ENCODE assay signal across 19 cellular contexts in the genomic region with DNA sequence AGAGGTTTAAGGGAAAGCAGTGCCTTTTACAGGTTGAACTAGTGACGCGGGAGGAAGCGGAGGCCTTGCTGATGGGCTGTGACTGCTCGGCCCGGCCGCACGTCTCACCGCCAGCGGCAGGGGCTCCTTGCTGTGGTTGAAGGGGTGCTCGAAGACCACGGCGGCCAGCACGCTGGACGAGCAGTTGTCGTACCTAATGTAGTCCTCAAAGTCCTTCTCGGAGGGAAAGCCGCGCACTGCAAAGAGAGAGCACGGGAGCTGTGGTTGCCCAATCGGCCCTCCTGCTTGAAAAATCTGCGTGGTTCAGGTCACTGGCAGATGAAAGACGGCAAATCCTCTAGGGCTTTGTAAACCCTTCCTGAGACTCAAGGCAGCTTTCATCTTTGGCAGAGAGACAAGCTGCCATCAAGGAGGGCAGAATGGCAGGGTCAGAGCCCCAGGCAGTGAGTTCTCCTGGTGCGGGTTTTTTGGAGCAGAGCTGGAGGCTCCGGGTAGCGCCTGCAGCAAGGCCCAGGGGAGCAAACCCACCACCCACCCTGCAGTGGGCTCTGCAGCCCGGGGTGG. TPM values are rescaled to one million over a fixed set of nuclear protein-coding genes. Genes with fewer than 3 reads are reported as not detected.
A peak's percentile ranks its signal among the peaks of the same experiment; 100 is the strongest.
DNase-seq lines count a peak whose midpoint lies in the region; ATAC-seq, FAIRE-seq and TF ChIP-seq lines count a peak whose summit lies in the region.
"Had no signal": no experiment of that assay in that cellular context is flagged by ENCODE, and none has a peak within 500 bp of the region (broad histone marks: within the 10 kb centered on the region; RNA-seq: fewer than 3 reads in every experiment).

No MANE protein-coding gene starts in this region.

- H2BK12ac ChIP-seq in H1 (ENCODE audit: low read depth, low read length), result no peak overlapping the region
- no peak overlapping the region for H2BK12ac ChIP-seq in neuronal stem cell (ENCODE audit: low read length)

- no peak for ATAC-seq in HG02610 (IDR thresholded peaks at IDR 0.05; ENCODE audit: unreplicated experiment)
- ATAC-seq: A549 had no signal

- 97% methylated on average over 26 of the region's 26 CpGs; no CpG with 5 or more reads in 1 of the 2 experiments for WGBS in H1 (ENCODE audit: extremely low coverage in 1 of 2, insufficient coverage in 1 of 2, insufficient read length in 1 of 2, insufficient replicate concordance in 2 of 2, low coverage in 1 of 2, low lambda C conversion rate in 2 of 2, missing lambda C conversion rate in 1 of 2), 2 experiments
- no CpG with 5 or more reads among the region's 26 CpGs for WGBS in neuronal stem cell (ENCODE audit: extremely low coverage in 2 of 2, insufficient read length in 2 of 2, insufficient replicate concordance in 1 of 2), 2 donors
- WGBS in lower leg skin, 2 donors, result 89 to 91% methylated on average over 26 of the region's 26 CpGs

- TF ChIP-seq RAD21 in H1 (IDR thresholded peaks at IDR 0.05 in 1 of 2, conservative IDR thresholded peaks at IDR 0.05 in 1 of 2; ENCODE audit: low read depth in 2 of 2, low read length in 2 of 2), result no peak

- H2BK120ac ChIP-seq in H1 (replicated peaks; ENCODE audit: low read depth, low read length) (no peak overlapping the region), neuronal stem cell (ENCODE audit: low read depth, low read length) (no peak overlapping the region)

- no peaks in the 10 kb centered on the region for H3K9me3 ChIP-seq in BLaER1 treated with 17β-estradiol and CSF1 and Interleukin-3, amounts not matched to agents 10 nM and 100 nM (replicated peaks in 1 of 11)
- no peaks in the 10 kb centered on the region for H3K9me3 ChIP-seq in H1 (ENCODE audit: insufficient read depth in 2 of 2, low read depth in 1 of 2, low read length in 1 of 2)
- H3K9me3 ChIP-seq in neuronal stem cell (replicated peaks in 1 of 2; ENCODE audit: control insufficient read depth in 2 of 2, insufficient read depth in 1 of 2, low read depth in 1 of 2, low read length in 2 of 2), result no peaks in the 10 kb centered on the region
- H3K9me3 ChIP-seq: A549 had no signal

- POLR2A ChIA-PET in H1 (lab: Charles Lee; ENCODE audit: partially characterized antibody), result interaction anchor here (0.7 to 1.5 kb wide), 2 partner anchors 56 to 62 kb away, joined by 3 to 4 read pairs; a partner anchor contains a TSS

- H2AK5ac ChIP-seq in H1 (ENCODE audit: low read depth, low read length) (no peak overlapping the region), neuronal stem cell (ENCODE audit: low read depth, low read length) (no peak overlapping the region)

- DNase-seq in H1 (ENCODE audit: low read depth in 1 of 2, low spot score in 2 of 2), result no peak
- DNase-seq in neuronal stem cell (ENCODE audit: low spot score), result no peak
- DNase-seq in hypothalamus (lab: John Stamatoyannopoulos, UW), result no peak
- no peak for DNase-seq in dermis blood vessel endothelial cell
- DNase-seq in lower leg skin (ENCODE audit: low spot score in 2 of 2), result no peak
- DNase-seq: AML-193; C1 segment of cervical spinal cord; CD4-positive, alpha-beta memory T cell; DMS153; DMS79 treated with DMSO at 0.1 percent for 48 hours; EL; GM23248; H7 had no signal

- no peak overlapping the region for H3K14ac ChIP-seq in H1 (ENCODE audit: insufficient read length)
- H3K14ac ChIP-seq in neuronal stem cell (ENCODE audit: low read length), result no peak overlapping the region

- peaks cover 0 to 47% (median 0%) of the 10 kb centered on the region in 11 experiments; a peak in 6 of 22 replicates for H3K36me3 ChIP-seq in BLaER1 treated with 17β-estradiol and CSF1 and Interleukin-3, amounts not matched to agents 10 nM and 100 nM
- no peaks in the 10 kb centered on the region for H3K36me3 ChIP-seq in H1 (ENCODE audit: control insufficient read depth in 2 of 4, insufficient read depth in 4 of 4, low read length in 3 of 4)
- H3K36me3 ChIP-seq in neuronal stem cell (replicated peaks in 1 of 2; ENCODE audit: control insufficient read depth in 2 of 2, insufficient read depth in 2 of 2, low read length in 2 of 2), result peaks cover 3 to 40% of the 10 kb centered on the region in 2 donors

- H4K20me1 ChIP-seq in BLaER1 treated with 17β-estradiol and CSF1 and Interleukin-3, amounts not matched to agents 10 nM and 100 nM, result no peaks in the 10 kb centered on the region
- no peaks in the 10 kb centered on the region for H4K20me1 ChIP-seq in H1 (replicated peaks in 1 of 2; ENCODE audit: control insufficient read depth in 1 of 2, insufficient read depth in 2 of 2, low read length in 2 of 2)

- peak overlapping the region in 8 of 11 experiments; percentile 28 to 68 (median 58); a peak in 14 of 22 replicates for H3K4me2 ChIP-seq in BLaER1 treated with 17β-estradiol and CSF1 and Interleukin-3, amounts not matched to agents 10 nM and 100 nM
- no peak overlapping the region for H3K4me2 ChIP-seq in H1 (ENCODE audit: insufficient read depth in 1 of 2, low read depth in 2 of 2, low read length in 2 of 2)
- H3K4me2 ChIP-seq in neuronal stem cell (ENCODE audit: insufficient read depth, low read length, poor library complexity, severe bottlenecking), result no peak overlapping the region
- H3K4me2 ChIP-seq: A549 had no signal

- peaks cover 0 to 10% (median 0%) of the 10 kb centered on the region in 11 experiments; a peak in 4 of 22 replicates for H3K27me3 ChIP-seq in BLaER1 treated with 17β-estradiol and CSF1 and Interleukin-3, amounts not matched to agents 10 nM and 100 nM
- H3K27me3 ChIP-seq in H1 (replicated peaks in 1 of 4; ENCODE audit: control insufficient read depth in 3 of 4, extremely low read depth in 1 of 4, insufficient read depth in 3 of 4, low read length in 3 of 4) (no peaks in the 10 kb centered on the region), neuronal stem cell (ENCODE audit: control insufficient read depth in 3 of 3, insufficient read depth in 3 of 3, low read depth in 1 of 3, low read length in 3 of 3) (no peaks in the 10 kb centered on the region)

- no peaks in the 10 kb centered on the region for H3K79me2 ChIP-seq in H1 (ENCODE audit: control insufficient read depth in 1 of 2, insufficient read depth in 2 of 2, low read length in 2 of 2)

- no peak overlapping the region for H3K27ac ChIP-seq in BLaER1 treated with 17β-estradiol and CSF1 and Interleukin-3, amounts not matched to agents 10 nM and 100 nM
- H3K27ac ChIP-seq in H1 (ENCODE audit: low read depth, low read length), result no peak overlapping the region
- no peak overlapping the region for H3K27ac ChIP-seq in neuronal stem cell (replicated peaks; ENCODE audit: low read length)
- H3K27ac ChIP-seq: A549, GM23248 had no signal

- CTCF ChIA-PET in H1 (lab: Charles Lee; ENCODE audit: partially characterized antibody), result interaction anchor here (0.9 to 1.4 kb wide), 3 partner anchors 12 to 19 kb away, joined by 3 to 7 read pairs (median 4); no protein-coding TSS in a partner anchor

- no peak for FAIRE-seq in H1 (lab: Jason Lieb, UNC)
- FAIRE-seq: A549, D721Med, G401.6, GM12891 had no signal

- no peak for TF ChIP-seq EP300 in H1 (IDR thresholded peaks at IDR 0.05; ENCODE audit: borderline replicate concordance in 1 of 2, low read depth in 2 of 2, low read length in 2 of 2)

- H4K91ac ChIP-seq in H1 (replicated peaks; ENCODE audit: insufficient read length, low read length) (no peak overlapping the region), neuronal stem cell (ENCODE audit: low read depth, low read length, poor library complexity) (no peak overlapping the region)

- H2BK20ac ChIP-seq in H1 (ENCODE audit: low read length), result no peak overlapping the region

- TF ChIP-seq CTCF in H1 (IDR thresholded peaks at IDR 0.05; ENCODE audit: control extremely low read depth in 1 of 3, insufficient read depth in 1 of 3, low read depth in 1 of 3, low read length in 3 of 3), result no peak
- TF ChIP-seq CTCF in lower leg skin (IDR thresholded peaks at IDR 0.05), result no peak

- no peak overlapping the region for H3K4me3 ChIP-seq in BLaER1 treated with 17β-estradiol and CSF1 and Interleukin-3, amounts not matched to agents 10 nM and 100 nM
- H3K4me3 ChIP-seq in H1 (ENCODE audit: extremely low read depth in 1 of 4, insufficient read depth in 2 of 4, low read depth in 3 of 4, low read length in 4 of 4) (no peak overlapping the region), neuronal stem cell (ENCODE audit: low read length in 2 of 2) (no peak overlapping the region), lower leg skin (ENCODE audit: low read depth, poor library complexity, severe bottlenecking) (no peak overlapping the region)
- H3K4me3 ChIP-seq: A549, GM23248 had no signal

- TF ChIP-seq POLR2A in H1 (IDR thresholded peaks at IDR 0.05; ENCODE audit: control extremely low read depth in 1 of 2, low read depth in 2 of 2, low read length in 2 of 2), result no peak
- no peak for TF ChIP-seq POLR2A in lower leg skin (IDR thresholded peaks at IDR 0.05)

- H3K56ac ChIP-seq in H1 (replicated peaks; ENCODE audit: insufficient read length, low read depth, low read length), result no peak overlapping the region

- peaks cover 0 to 23% (median 13%) of the 10 kb centered on the region in 10 experiments; a peak in 14 of 20 replicates for H3K4me1 ChIP-seq in BLaER1 treated with 17β-estradiol and CSF1 and Interleukin-3, amounts not matched to agents 10 nM and 100 nM
- H3K4me1 ChIP-seq in H1 (replicated peaks in 1 of 4; ENCODE audit: control insufficient read depth in 3 of 4, insufficient read depth in 4 of 4, low read length in 3 of 4), result 0 out of 7 replicates have a peak, but pooled peaks cover 0 to 2% (median 0%) of the 10 kb centered on the region in 4 experiments
- no peaks in the 10 kb centered on the region for H3K4me1 ChIP-seq in neuronal stem cell (ENCODE audit: control insufficient read depth in 2 of 2, insufficient read depth in 1 of 2, low read depth in 1 of 2, low read length in 2 of 2)
- H3K4me1 ChIP-seq: A549 had no signal

- H4K8ac ChIP-seq in H1 (ENCODE audit: extremely low read depth, insufficient read depth, low read length) (peak overlapping the region; percentile 63; the same call in 1 of the 2 replicates), neuronal stem cell (ENCODE audit: low read depth, low read length) (no peak overlapping the region)

- H3K23ac ChIP-seq in H1 (ENCODE audit: insufficient read length) (no peak overlapping the region), neuronal stem cell (ENCODE audit: low read depth, low read length, poor library complexity) (no peak overlapping the region)

- H2BK15ac ChIP-seq in H1 (ENCODE audit: low read length) (no peak overlapping the region), neuronal stem cell (ENCODE audit: low read length) (no peak overlapping the region)

- H2BK5ac ChIP-seq in H1 (ENCODE audit: low read depth, low read length) (no peak overlapping the region), neuronal stem cell (ENCODE audit: low read length) (no peak overlapping the region)

- no peak overlapping the region for H4K5ac ChIP-seq in H1 (ENCODE audit: insufficient read length, low read depth, low read length)

- intact Hi-C loops in lower leg skin (cut with DNase I; ENCODE audit: low total_unique reads), result no loop called here

- no peaks in the 10 kb centered on the region for H3K79me1 ChIP-seq in H1 (ENCODE audit: low read depth, low read length)
- H3K79me1 ChIP-seq in neuronal stem cell (ENCODE audit: low read depth, low read length), result peaks cover 3% of the 10 kb centered on the region

- no peaks in the 10 kb centered on the region for H3K23me2 ChIP-seq in H1 (ENCODE audit: low read depth, low read length)

- H2AFZ ChIP-seq in H1 (ENCODE audit: low read length) (no peak overlapping the region), neuronal stem cell (ENCODE audit: low read length) (no peak overlapping the region)
- H2AFZ ChIP-seq: GM23248 had no signal

- H3K18ac ChIP-seq in H1 (ENCODE audit: extremely low read depth, low read length) (no peak overlapping the region), neuronal stem cell (ENCODE audit: low read length) (no peak overlapping the region)

- H3K9ac ChIP-seq in BLaER1 treated with 17β-estradiol and CSF1 and Interleukin-3, amounts not matched to agents 10 nM and 100 nM, result peak overlapping the region in 4 of 11 experiments; percentile 21 to 50 (median 33); a peak in 5 of 22 replicates
- H3K9ac ChIP-seq in H1 (replicated peaks in 1 of 4; ENCODE audit: extremely low read depth in 1 of 4, low read depth in 3 of 4, low read length in 3 of 4) (no peak overlapping the region), neuronal stem cell (ENCODE audit: low read depth, low read length, poor library complexity) (peak overlapping the region; percentile 1)
- H3K9ac ChIP-seq: GM23248 had no signal

- H3K4ac ChIP-seq in H1 (replicated peaks; ENCODE audit: insufficient read length, low read depth, low read length), result no peak overlapping the region
- no peak overlapping the region for H3K4ac ChIP-seq in neuronal stem cell (ENCODE audit: low read length)

RNA-seq across cellular contexts. Expression of a gene that starts 16.1 kb away (rescaled TPM):
- total RNA-seq in H1 (2021; fragmentation: NEBNext Ultra II Directional; extraction: Animal tissue kit (Norgen Biotek cat#: 25700)), result 7.9 TPM in 2 replicates
- polyA plus RNA-seq in H1 (2011; rRNA removed), result 5.7 and 8.8 TPM in 2 replicates
- polyA plus RNA-seq in H1 (2011; cell fraction: cytosol; rRNA removed), result 6.4 TPM
- polyA plus RNA-seq in H1 (2011; cell fraction: nucleus; rRNA removed), result 17.6 TPM
- polyA plus RNA-seq in H1 (2012, experiment 1 of 2), result 4.8 to 8.5 TPM (median 7.4 TPM) in 4 replicates
- polyA plus RNA-seq in H1 (2012, experiment 2 of 2), result 6.6 TPM
- polyA plus RNA-seq in H1 (2013, experiment 1 of 2), result 8.7 TPM
- polyA plus RNA-seq in H1 (2013, experiment 2 of 2), result 8.9 TPM
- polyA minus RNA-seq in H1 (2011; rRNA and poly(A)+ RNA removed), result 7.5 and 10.6 TPM in 2 replicates
- 5.0 TPM for polyA minus RNA-seq in H1 (2011; cell fraction: cytosol; rRNA and poly(A)+ RNA removed)
- 6.9 TPM for polyA minus RNA-seq in H1 (2011; cell fraction: nucleus; rRNA and poly(A)+ RNA removed)
- polyA plus RNA-seq in neuronal stem cell (2013, experiment 1 of 2), result 10.2 TPM
- 10.1 TPM for polyA plus RNA-seq in neuronal stem cell (2013, experiment 2 of 2)
- total RNA-seq in dermis blood vessel endothelial cell (29.1 and 66.9 TPM in 2 replicates), lower leg skin (10 to 100 TPM in 1 of 4 donors, 1 to 10 TPM in 3; 5.4 to 10.3 (median 9.5) TPM)

RNA-seq across cellular contexts. Expression of a gene that starts 56.5 kb away (rescaled TPM):
- 330 and 357 TPM in 2 replicates for total RNA-seq in H1 (2021; fragmentation: NEBNext Ultra II Directional; extraction: Animal tissue kit (Norgen Biotek cat#: 25700))
- polyA plus RNA-seq in H1 (2011; rRNA removed), result 350 and 516 TPM in 2 replicates
- 390 TPM for polyA plus RNA-seq in H1 (2011; cell fraction: cytosol; rRNA removed)
- polyA plus RNA-seq in H1 (2011; cell fraction: nucleus; rRNA removed), result 343 TPM
- 265 to 341 TPM (median 323 TPM) in 4 replicates for polyA plus RNA-seq in H1 (2012, experiment 1 of 2)
- polyA plus RNA-seq in H1 (2012, experiment 2 of 2), result 331 TPM
- polyA plus RNA-seq in H1 (2013, experiment 1 of 2), result 282 TPM
- 281 TPM for polyA plus RNA-seq in H1 (2013, experiment 2 of 2)
- polyA minus RNA-seq in H1 (2011; rRNA and poly(A)+ RNA removed), result 137 and 199 TPM in 2 replicates
- 150 TPM for polyA minus RNA-seq in H1 (2011; cell fraction: cytosol; rRNA and poly(A)+ RNA removed)
- polyA minus RNA-seq in H1 (2011; cell fraction: nucleus; rRNA and poly(A)+ RNA removed), result 141 TPM
- 350 TPM for polyA plus RNA-seq in neuronal stem cell (2013, experiment 1 of 2)
- 344 TPM for polyA plus RNA-seq in neuronal stem cell (2013, experiment 2 of 2)
- total RNA-seq in dermis blood vessel endothelial cell, result 61.8 and 85.0 TPM in 2 replicates
- total RNA-seq in lower leg skin, result 100 to 1,000 TPM; 127 to 132 (median 128) TPM

Comparison
In these comparisons a context has a peak if more than half of its experiments do, and no peak if none do; other contexts are left out.
1. H3K4me2 ChIP-seq: peak in BLaER1 treated with 17β-estradiol and CSF1 and Interleukin-3, amounts not matched to agents 10 nM and 100 nM (8 of 11); none in H1 (0 of 2) and neuronal stem cell (single experiment).